Comparison of ENCODE assay signal across 16 cellular contexts in the genomic region with DNA sequence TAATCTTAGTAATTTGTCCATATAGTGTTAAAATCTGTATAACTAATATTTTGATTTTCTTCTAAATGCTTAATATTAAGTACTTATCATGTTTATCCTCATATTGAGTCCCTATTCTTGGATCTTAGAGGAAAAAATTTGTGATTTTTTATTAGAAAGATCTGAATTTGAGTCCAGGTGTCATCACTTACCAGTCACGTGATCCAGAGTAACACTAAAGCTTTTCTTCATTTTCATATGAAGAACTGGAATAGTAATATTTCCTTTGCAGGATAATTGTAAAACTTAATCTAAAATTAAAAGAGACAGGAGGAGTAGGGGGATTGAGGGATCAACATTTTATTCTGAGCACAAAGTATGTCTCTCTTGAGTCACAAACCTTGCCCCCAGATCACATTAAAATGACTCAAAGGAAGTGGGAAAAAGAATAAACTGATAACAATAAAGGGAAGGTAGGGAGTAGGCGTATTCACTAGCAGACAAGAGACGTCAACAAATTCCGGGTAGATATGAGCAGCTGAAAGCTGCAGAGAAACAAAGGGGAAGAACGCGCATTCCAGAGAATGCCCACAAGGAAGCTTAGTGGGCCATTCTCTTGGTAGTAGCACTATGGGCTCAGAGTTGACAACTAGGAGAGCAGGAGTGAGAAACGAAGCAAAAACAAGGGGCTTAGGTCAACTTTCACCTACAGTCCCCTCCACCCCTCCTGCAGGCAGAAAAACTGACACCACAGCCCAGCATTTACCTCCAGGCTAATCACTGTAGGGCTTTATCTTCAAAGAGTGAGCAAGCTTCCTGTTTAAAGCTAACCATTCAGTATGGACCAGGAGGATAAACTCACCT.
A peak's percentile ranks its signal among the peaks of the same experiment; 100 is the strongest.
DNase-seq lines count a peak whose midpoint lies in the region; ATAC-seq, FAIRE-seq and TF ChIP-seq lines count a peak whose summit lies in the region.
"Had no signal": no experiment of that assay in that cellular context is flagged by ENCODE, and none has a peak within 500 bp of the region (broad histone marks: within the 10 kb centered on the region; RNA-seq: fewer than 3 reads in every experiment).

No MANE protein-coding gene starts in this region.

- FAIRE-seq in endothelial cell of umbilical vein (lab: Jason Lieb, UNC): peak; percentile 82
- FAIRE-seq: TTC549 had no signal

- no peak overlapping the region for H3K9ac ChIP-seq in SK-N-SH
- H3K9ac ChIP-seq in endothelial cell of umbilical vein (replicated peaks; ENCODE audit: extremely low read depth, insufficient read depth, low read length): peak overlapping the region; percentile 49
- H3K9ac ChIP-seq: parathyroid adenoma had no signal

- H2AFZ ChIP-seq in GM23338 (peak overlapping the region; percentile 76; the same call in 1 of the 2 replicates), SK-N-SH (ENCODE audit: low read depth) (peak overlapping the region; percentile 66), endothelial cell of umbilical vein (ENCODE audit: low read depth, low read length) (peak overlapping the region; percentile 68)
- H2AFZ ChIP-seq: parathyroid adenoma had no signal

- H3K4me2 ChIP-seq in GM23338 (0 out of 2 replicates have a peak overlapping the region, but pooled peaks have one; percentile 21), SK-N-SH (no peak overlapping the region), endothelial cell of umbilical vein (ENCODE audit: insufficient read depth, low read length) (peak overlapping the region; percentile 32)

- no peaks in the 10 kb centered on the region for H3K79me2 ChIP-seq in GM23338 (replicated peaks; ENCODE audit: insufficient read depth)
- H3K79me2 ChIP-seq in SK-N-SH (ENCODE audit: insufficient read depth): no peaks in the 10 kb centered on the region
- H3K79me2 ChIP-seq in endothelial cell of umbilical vein (ENCODE audit: control insufficient read depth, insufficient read depth, low read length): no peaks in the 10 kb centered on the region
- H3K79me2 ChIP-seq: parathyroid adenoma had no signal

- BruUV-seq in endothelial cell of umbilical vein (replicated peaks; lab: Mats Ljungman, UMichigan): TSS peak; percentile 70

- peaks cover 4% of the 10 kb centered on the region for H3K27me3 Mint-ChIP-seq in GM23338 (ENCODE audit: insufficient read depth, low read depth, poor library complexity)

- no peak overlapping the region for H3K4me3 Mint-ChIP-seq in GM23338
- H3K4me3 Mint-ChIP-seq: activated naive CD4-positive, alpha-beta T cell treated with anti-CD3 and anti-CD28 coated beads for 36 hours had no signal

- no peak for TF ChIP-seq RAD21 in SK-N-SH (IDR thresholded peaks at IDR 0.05; ENCODE audit: low read length)

- WGBS in SK-N-SH (ENCODE audit: low lambda C conversion rate): 67% methylated on average over 7 of the region's 7 CpGs

- no peak overlapping the region for H3K4me3 ChIP-seq in GM23338
- H3K4me3 ChIP-seq in SK-N-SH (ENCODE audit: low read depth in 2 of 2, low read length in 1 of 2): no peak overlapping the region
- H3K4me3 ChIP-seq in endothelial cell of umbilical vein (replicated peaks in 1 of 3; ENCODE audit: insufficient read depth in 1 of 3, low read depth in 1 of 3, low read length in 3 of 3): no peak overlapping the region
- no peak overlapping the region for H3K4me3 ChIP-seq in coronary artery

- TF ChIP-seq POLR2A in endothelial cell of umbilical vein (IDR thresholded peaks at IDR 0.05; ENCODE audit: low read depth, low read length): no peak

- dilution Hi-C loops in endothelial cell of umbilical vein (cut with MboI; ENCODE audit: extremely low pct_ligation_motif_present, low sequenced_read_pairs): no loop called here

- H3F3A ChIP-seq in GM23338 (replicated peaks; ENCODE audit: low read depth) (0 out of 2 replicates have a peak, but pooled peaks cover 2% of the 10 kb centered on the region), SK-N-SH (replicated peaks; ENCODE audit: insufficient read depth) (no peaks in the 10 kb centered on the region)

- H3K27me3 ChIP-seq in GM23338 (ENCODE audit: insufficient read depth) (no peaks in the 10 kb centered on the region), SK-N-SH (ENCODE audit: insufficient read depth) (no peaks in the 10 kb centered on the region), endothelial cell of umbilical vein (ENCODE audit: control insufficient read depth in 2 of 2, insufficient read depth in 2 of 2, low read length in 2 of 2) (no peaks in the 10 kb centered on the region)

- CTCF ChIA-PET in SK-N-SH (lab: Yijun Ruan, JAX): no interaction called here
- CTCF ChIA-PET in endothelial cell of umbilical vein (lab: Charles Lee): interaction anchor here (0.9 to 1.4 kb wide), 7 partner anchors 10 to 281 kb away, joined by 3 to 8 read pairs (median 3); no protein-coding TSS in a partner anchor

- no peak for TF ChIP-seq CTCF in GM23338 (conservative IDR thresholded peaks at IDR 0.05; ENCODE audit: low read depth in 2 of 2)
- TF ChIP-seq CTCF in SK-N-SH (IDR thresholded peaks at IDR 0.05): no peak
- TF ChIP-seq CTCF in endothelial cell of umbilical vein (IDR thresholded peaks at IDR 0.05; ENCODE audit: extremely low read depth in 1 of 2, insufficient read depth in 1 of 2, low read depth in 1 of 2, low read length in 2 of 2): no peak
- TF ChIP-seq CTCF in coronary artery (IDR thresholded peaks at IDR 0.05): no peak

- DNase-seq in GM23338 (ENCODE audit: low spot score) (peak; percentile 44), SK-N-SH (no peak), endothelial cell of umbilical vein (ENCODE audit: low read depth, low spot score) (peak; percentile 82), non-pigmented ciliary epithelial cell (ENCODE audit: low read depth) (peak; percentile 89), EL (no peak), inferior parietal cortex (ENCODE audit: extremely low spot score) (no peak), coronary artery (ENCODE audit: low spot score) (no peak)
- DNase-seq: activated naive CD4-positive, alpha-beta T cell treated with anti-CD3 and anti-CD28 coated beads for 36 hours; DMS153; hippocampal formation; NCI-H1417; NCI-H524; stimulated activated CD4-positive, alpha-beta T cell treated with anti-CD3 and anti-CD28 coated beads, Interleukin-15, amount 100 ng/mL, for 24 hours had no signal

- H3K9me2 ChIP-seq in GM23338 (ENCODE audit: insufficient read depth) (no peaks in the 10 kb centered on the region), SK-N-SH (no peaks in the 10 kb centered on the region)

- peaks cover 24% of the 10 kb centered on the region for H3K4me1 Mint-ChIP-seq in GM23338

- 0 out of 3 replicates have a peak, but pooled peaks cover under 1% of the 10 kb centered on the region for H3K36me3 Mint-ChIP-seq in GM23338 (ENCODE audit: low read depth)

- POLR2A ChIA-PET in SK-N-SH (lab: Yijun Ruan, JAX): no interaction called here
- POLR2A ChIA-PET in endothelial cell of umbilical vein (lab: Charles Lee): interaction anchor here (1.3 to 1.4 kb wide), 2 partner anchors 18 to 134 kb away, joined by 3 to 4 read pairs; no protein-coding TSS in a partner anchor

- H3K4me1 ChIP-seq in GM23338 (ENCODE audit: insufficient read depth) (peaks cover 27% of the 10 kb centered on the region), SK-N-SH (ENCODE audit: control insufficient read depth in 1 of 2, insufficient read depth in 2 of 2, low read depth in 1 of 2, low read length in 1 of 2) (peaks cover 0 to 12% of the 10 kb centered on the region in 2 experiments; a peak in 2 of 4 replicates), endothelial cell of umbilical vein (ENCODE audit: control insufficient read depth, extremely low read depth, insufficient read depth, low read length) (peaks cover 15% of the 10 kb centered on the region)
- H3K4me1 ChIP-seq: parathyroid adenoma had no signal

- ATAC-seq in GM23338 (peak; percentile 76), HG02970 (IDR thresholded peaks at IDR 0.05; ENCODE audit: low FRiP score, unreplicated experiment) (no peak)

- H3K9me1 ChIP-seq in endothelial cell of umbilical vein (replicated peaks; ENCODE audit: control insufficient read depth, extremely low read depth, insufficient read depth, low read length): no peaks in the 10 kb centered on the region

- H3K36me3 ChIP-seq in GM23338 (ENCODE audit: insufficient read depth) (no peaks in the 10 kb centered on the region), SK-N-SH (replicated peaks in 1 of 2; ENCODE audit: control insufficient read depth in 1 of 2, insufficient read depth in 2 of 2, low read length in 1 of 2) (no peaks in the 10 kb centered on the region), endothelial cell of umbilical vein (ENCODE audit: control insufficient read depth in 2 of 2, extremely low read depth in 1 of 2, insufficient read depth in 2 of 2, low read length in 2 of 2) (no peaks in the 10 kb centered on the region)

- H4K20me1 ChIP-seq in GM23338 (replicated peaks; ENCODE audit: insufficient read depth) (no peaks in the 10 kb centered on the region), SK-N-SH (ENCODE audit: insufficient read depth) (no peaks in the 10 kb centered on the region), endothelial cell of umbilical vein (replicated peaks; ENCODE audit: control insufficient read depth, extremely low read depth, insufficient read depth, low read length) (no peaks in the 10 kb centered on the region)

- TF ChIP-seq EP300 in SK-N-SH (IDR thresholded peaks at IDR 0.05; ENCODE audit: borderline replicate concordance in 1 of 2, low read depth in 1 of 2, low read length in 1 of 2): no peak

- H3K27ac ChIP-seq in GM23338 (ENCODE audit: low read depth) (peak overlapping the region; percentile 28; the same call in 1 of the 2 replicates), SK-N-SH (ENCODE audit: low read depth in 2 of 2, low read length in 1 of 2) (no peak overlapping the region), endothelial cell of umbilical vein (ENCODE audit: insufficient read depth, low read depth, low read length) (peak overlapping the region; percentile 85), coronary artery (no peak overlapping the region)
- H3K27ac ChIP-seq: parathyroid adenoma had no signal

- H3K9me3 Mint-ChIP-seq in GM23338: 0 out of 3 replicates have a peak, but pooled peaks cover 4% of the 10 kb centered on the region
- H3K9me3 Mint-ChIP-seq: activated naive CD4-positive, alpha-beta T cell treated with anti-CD3 and anti-CD28 coated beads for 36 hours had no signal

- H3K27ac Mint-ChIP-seq in GM23338: no peak overlapping the region
- H3K27ac Mint-ChIP-seq: activated naive CD4-positive, alpha-beta T cell treated with anti-CD3 and anti-CD28 coated beads for 36 hours had no signal

- intact Hi-C loops in endothelial cell of umbilical vein (cut with micrococcal nuclease): loop anchor here (1.0 to 2.0 kb wide), 4 partner anchors 17 to 282 kb away; a partner anchor contains a TSS

- H3K9me3 ChIP-seq in SK-N-SH (no peaks in the 10 kb centered on the region), endothelial cell of umbilical vein (replicated peaks; ENCODE audit: control insufficient read depth, insufficient read depth, low read length) (no peaks in the 10 kb centered on the region)

TF ChIP-seq in GM23338, 12 proteins besides CTCF, POLR2A, EP300 and RAD21 (continues in another document):
- TF ChIP-seq EZH2 (IDR thresholded peaks at IDR 0.05; ENCODE audit: low read depth, unreplicated experiment): no peak

TF ChIP-seq in SK-N-SH, 30 proteins besides CTCF, POLR2A, EP300 and RAD21 (continues in another document):
- no peak for TF ChIP-seq TEAD4 (IDR thresholded peaks at IDR 0.05; ENCODE audit: borderline replicate concordance, insufficient read depth)

Comparison
In these comparisons a context has a peak if more than half of its experiments do, and no peak if none do; other contexts are left out.
1. DNase-seq: peak in GM23338 (single experiment), endothelial cell of umbilical vein (single experiment) and non-pigmented ciliary epithelial cell (single experiment); none in SK-N-SH (single experiment), EL (single experiment), inferior parietal cortex (single experiment) and coronary artery (single experiment).
2. H3K27ac ChIP-seq: peak in GM23338 (single experiment) and endothelial cell of umbilical vein (single experiment); none in SK-N-SH (0 of 2) and coronary artery (0 of 2).
3. Peak in every context shown above with its lines, with median percentiles within 50 percentile points of each other: H2AFZ ChIP-seq.